ENCODE assay signal across 8 cellular contexts in genomic region chr19:48954595-48955307, GRCh38. TPM values are rescaled to one million over a fixed set of nuclear protein-coding genes. Genes with fewer than 3 reads are reported as not detected.
DNase-seq lines count a peak whose midpoint lies in the region; ATAC-seq and TF ChIP-seq lines count a peak whose summit lies in the region.

Gene BAX, plus strand, starts transcription at chr19:48954875. Its CDS starts 54 bp downstream, at chr19:48954929.

- in situ Hi-C loops in astrocyte of the cerebellum (cut with HindIII; ENCODE audit: low sequenced_read_pairs): no loop called here

- no peak for TF ChIP-seq CTCF in astrocyte of the cerebellum (IDR thresholded peaks at IDR 0.05; ENCODE audit: low read depth, low read length, missing control alignments)

- ATAC-seq in GM18505 (IDR thresholded peaks at IDR 0.05; ENCODE audit: unreplicated experiment): peak; percentile 85
- peak; percentile 88 for ATAC-seq in HG02970 (IDR thresholded peaks at IDR 0.05; ENCODE audit: low FRiP score, unreplicated experiment)
- ATAC-seq in aorta (ENCODE audit: low FRiP score): peak; percentile 96

- intact Hi-C loops in aorta (cut with DNase I): loop anchor here in 1 of 2 donors (2.0 kb wide), 1 partner anchor 54 kb away; the partner anchor contains the start of gene NUCB1

- peak; percentile 99 for DNase-seq in NCI-H2029 (lab: John Stamatoyannopoulos, UW)
- peak; percentile 80 for DNase-seq in T-helper 9 cell
- DNase-seq in astrocyte of the cerebellum (ENCODE audit: low read depth): peak; percentile 87
- peak; percentile 97 for DNase-seq in hepatic stellate cell (ENCODE audit: low spot score)
- peak; percentile 83 for DNase-seq in renal cortical epithelial cell (ENCODE audit: low read depth)
- DNase-seq in aorta: peak; percentile 97 to 99

- no peaks in the 10 kb centered on the region for H3K36me3 ChIP-seq in aorta (ENCODE audit: control insufficient read depth in 1 of 2, insufficient read depth in 2 of 2, low read length in 1 of 2)

- H3K27ac ChIP-seq in aorta (ENCODE audit: low read depth in 1 of 2, low read length in 2 of 2): peak within 1 kb of the TSS; percentile 82 to 91

- WGBS in aorta, 2 donors: 1% methylated on average over 55 to 71 of the region's 71 CpGs

- H3K4me3 ChIP-seq in astrocyte of the cerebellum (ENCODE audit: low read depth, low read length) (peak within 1 kb of the TSS; percentile 98), aorta (ENCODE audit: low read length in 2 of 2) (peak within 1 kb of the TSS; percentile 73 to 77)

- TF ChIP-seq POLR2A in GM18505 (IDR thresholded peaks at IDR 0.05; ENCODE audit: borderline replicate concordance, extremely low read depth, insufficient read depth, insufficient read length): peak; percentile 82

- H3K4me1 ChIP-seq in aorta (ENCODE audit: control insufficient read depth in 1 of 2, insufficient read depth in 2 of 2, low read length in 2 of 2): peaks cover 0 to 1% of the 10 kb centered on the region in 2 donors

- H3K9me3 ChIP-seq in aorta (ENCODE audit: control insufficient read depth, low read length): no peaks in the 10 kb centered on the region

- no peaks in the 10 kb centered on the region for H3K27me3 ChIP-seq in aorta (ENCODE audit: control insufficient read depth in 1 of 2, insufficient read depth in 2 of 2, low read length in 1 of 2)

RNA-seq across cellular contexts. Expression of gene BAX, which starts in this region (rescaled TPM):
- total RNA-seq in renal cortical epithelial cell: 101 and 135 TPM in 2 replicates
- 10 to 100 TPM; 69.6 to 79.9 TPM for total RNA-seq in aorta
- 10 to 100 TPM; 81.4 to 83.9 TPM for polyA plus RNA-seq in aorta

Comparison
In these comparisons a context has a peak if more than half of its experiments do, and no peak if none do; other contexts are left out.
1. Peak in every context shown above with its lines: DNase-seq, ATAC-seq, H3K4me3 ChIP-seq and H3K27ac ChIP-seq.